ENCODE assay signal across 8 cellular contexts in genomic region chr3:71724584-71725278, GRCh38. TPM values are rescaled to one million over a fixed set of nuclear protein-coding genes. Genes with fewer than 3 reads are reported as not detected.
DNase-seq lines count a peak whose midpoint lies in the region; ATAC-seq and TF ChIP-seq lines count a peak whose summit lies in the region.

No MANE protein-coding gene starts in this region.

- H3K4me2 ChIP-seq in BLaER1 treated with 17β-estradiol and CSF1 and Interleukin-3, amounts not matched to agents 10 nM and 100 nM = peak overlapping the region; percentile 91 to 100 (median 99)

- H3K9me3 ChIP-seq in BLaER1 treated with 17β-estradiol and CSF1 and Interleukin-3, amounts not matched to agents 10 nM and 100 nM (replicated peaks in 1 of 11) = no peaks in the 10 kb centered on the region
- H3K9me3 ChIP-seq in neuron (ENCODE audit: low read length) = no peaks in the 10 kb centered on the region

- DNase-seq in Jurkat, Clone E6-1 (ENCODE audit: low read depth, low spot score) = no peak
- DNase-seq in activated T-cell treated with anti-CD3 and anti-CD28 coated beads for 48 hours (ENCODE audit: low read depth) (peak; percentile 43), fibroblast of the aortic adventitia (ENCODE audit: low read depth) (no peak), DMS114 treated with DMSO at 0.1 percent for 48 hours (lab: John Stamatoyannopoulos, UW; ENCODE audit: unreplicated experiment) (no peak)

- peaks cover 48 to 57% (median 51%) of the 10 kb centered on the region in 11 experiments for H3K27me3 ChIP-seq in BLaER1 treated with 17β-estradiol and CSF1 and Interleukin-3, amounts not matched to agents 10 nM and 100 nM
- H3K27me3 ChIP-seq in neuron (ENCODE audit: insufficient read depth, low read length) = peaks cover 21% of the 10 kb centered on the region

- peak overlapping the region; percentile 42 to 74 (median 58); a peak in 19 of 22 replicates for H3K27ac ChIP-seq in BLaER1 treated with 17β-estradiol and CSF1 and Interleukin-3, amounts not matched to agents 10 nM and 100 nM

- no peak for TF ChIP-seq CTCF in fibroblast of the aortic adventitia (IDR thresholded peaks at IDR 0.05; ENCODE audit: insufficient read depth, low read length)

- peak overlapping the region; percentile 70 to 96 (median 84) for H3K4me3 ChIP-seq in BLaER1 treated with 17β-estradiol and CSF1 and Interleukin-3, amounts not matched to agents 10 nM and 100 nM
- H3K4me3 ChIP-seq in Jurkat, Clone E6-1 (ENCODE audit: low read length) = peak overlapping the region; percentile 49
- H3K4me3 ChIP-seq in fibroblast of the aortic adventitia (ENCODE audit: low read depth, low read length) (peak overlapping the region; percentile 73), neuron (ENCODE audit: low read length) (peak overlapping the region; percentile 57)

- H3K36me3 ChIP-seq in BLaER1 treated with 17β-estradiol and CSF1 and Interleukin-3, amounts not matched to agents 10 nM and 100 nM = no peaks in the 10 kb centered on the region
- no peaks in the 10 kb centered on the region for H3K36me3 ChIP-seq in neuron (ENCODE audit: insufficient read depth, low read length)

- peak; percentile 57 for ATAC-seq in GM19397 (IDR thresholded peaks at IDR 0.05; ENCODE audit: unreplicated experiment)
- no peak for ATAC-seq in GM18873 (IDR thresholded peaks at IDR 0.05; ENCODE audit: low FRiP score, unreplicated experiment)

- peaks cover 21 to 39% (median 30%) of the 10 kb centered on the region in 10 experiments for H3K4me1 ChIP-seq in BLaER1 treated with 17β-estradiol and CSF1 and Interleukin-3, amounts not matched to agents 10 nM and 100 nM
- H3K4me1 ChIP-seq in neuron (ENCODE audit: insufficient read depth, low read length) = peaks cover 26% of the 10 kb centered on the region

- H2AFZ ChIP-seq in neuron (ENCODE audit: low read depth, low read length) = peak overlapping the region; percentile 84

- H4K20me1 ChIP-seq in BLaER1 treated with 17β-estradiol and CSF1 and Interleukin-3, amounts not matched to agents 10 nM and 100 nM = peaks cover 0 to 11% (median 0%) of the 10 kb centered on the region in 11 experiments; a peak in 5 of 22 replicates

- peak overlapping the region; percentile 67 to 84 (median 79) for H3K9ac ChIP-seq in BLaER1 treated with 17β-estradiol and CSF1 and Interleukin-3, amounts not matched to agents 10 nM and 100 nM

RNA-seq across cellular contexts. Expression of gene EIF4E3, which starts 0.5 kb away (rescaled TPM):
- polyA plus RNA-seq in Jurkat, Clone E6-1 (2012; ENCODE audit: insufficient read depth, insufficient read length) = 8.5 TPM
- 2.2 and 2.3 TPM in 2 replicates for total RNA-seq in fibroblast of the aortic adventitia (ENCODE audit: low replicate concordance)

RNA-seq across cellular contexts. Expression of gene GPR27, which starts 28.9 kb away (rescaled TPM):
- 3.3 TPM for polyA plus RNA-seq in Jurkat, Clone E6-1 (2012; ENCODE audit: insufficient read depth, insufficient read length)
- total RNA-seq in fibroblast of the aortic adventitia (ENCODE audit: low replicate concordance) = 0.25 TPM in 1 of 2 replicates, not detected in the other
